In the genomic region with DNA sequence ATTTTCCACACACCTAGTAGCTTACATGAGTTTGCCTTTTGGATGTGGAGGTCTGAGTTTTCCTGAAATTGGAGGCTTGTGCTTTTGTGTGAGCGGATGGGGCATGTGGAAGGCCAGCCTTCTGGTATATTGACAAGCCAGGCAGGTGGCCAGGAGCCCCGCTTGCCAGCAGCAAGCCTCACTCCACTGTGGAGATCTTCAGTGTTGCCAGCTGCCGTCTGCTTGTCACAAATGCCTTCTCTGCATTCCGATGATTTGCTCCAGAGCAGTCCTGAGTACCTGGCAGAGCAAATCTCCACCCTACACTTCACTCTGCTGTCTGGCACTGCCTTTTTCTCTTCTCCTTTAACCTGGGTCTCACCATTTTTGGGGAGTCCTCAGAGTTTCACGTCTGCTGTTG, we compare ENCODE assay signal across 14 cellular contexts. TPM values are rescaled to one million over a fixed set of nuclear protein-coding genes. Genes with fewer than 3 reads are reported as not detected.
DNase-seq lines count a peak whose midpoint lies in the region; ATAC-seq and TF ChIP-seq lines count a peak whose summit lies in the region.
"Had no signal": no experiment of that assay in that cellular context is flagged by ENCODE, and none has a peak within 500 bp of the region (broad histone marks: within the 10 kb centered on the region; RNA-seq: fewer than 3 reads in every experiment).

No MANE protein-coding gene starts in this region.

- DNase-seq in Ammon's horn (ENCODE audit: low spot score) (peak; percentile 30), LHCN-M2 (ENCODE audit: low read depth) (peak; percentile 36), NCI-H69 (lab: John Stamatoyannopoulos, UW) (peak; percentile 59), left lung (peak in 1 of 2 donors; percentile 43), occipital lobe (lab: John Stamatoyannopoulos, UW) (no peak), ascending aorta (ENCODE audit: low spot score in 2 of 2) (no peak)
- DNase-seq in activated CD8-positive, alpha-beta T cell treated with anti-CD3 and anti-CD28 coated beads for 36 hours, result no peak
- DNase-seq in effector memory CD8-positive, alpha-beta T cell, result no peak
- DNase-seq: activated CD4-positive, CD25-positive, alpha-beta regulatory T cell treated with anti-CD3 and anti-CD28 coated beads, Interleukin-2, amount 50 U/mL, for 72 hours; activated naive CD4-positive, alpha-beta T cell treated with anti-CD3 and anti-CD28 coated beads, Interleukin-2, amount 50 U/mL, for 16 hours; spleen; T-helper 2 cell had no signal

- H3K4me3 Mint-ChIP-seq in activated CD8-positive, alpha-beta T cell treated with anti-CD3 and anti-CD28 coated beads for 36 hours, result no peak overlapping the region
- no peak overlapping the region for H3K4me3 Mint-ChIP-seq in effector memory CD8-positive, alpha-beta T cell

- no peaks in the 10 kb centered on the region for H3K27me3 Mint-ChIP-seq in activated CD8-positive, alpha-beta T cell treated with anti-CD3 and anti-CD28 coated beads for 36 hours
- peaks cover 0 to 22% of the 10 kb centered on the region in 2 donors for H3K27me3 Mint-ChIP-seq in effector memory CD8-positive, alpha-beta T cell

- no peaks in the 10 kb centered on the region for H3K27me3 ChIP-seq in left lung
- H3K27me3 ChIP-seq in ascending aorta, result no peaks in the 10 kb centered on the region
- H3K27me3 ChIP-seq: spleen had no signal

- H3K27ac Mint-ChIP-seq in activated CD8-positive, alpha-beta T cell treated with anti-CD3 and anti-CD28 coated beads for 36 hours, result no peak overlapping the region
- H3K27ac Mint-ChIP-seq in effector memory CD8-positive, alpha-beta T cell, result peak overlapping the region in 1 of 2 donors; percentile 19

- no peak for TF ChIP-seq CTCF in left lung (IDR thresholded peaks at IDR 0.05)
- TF ChIP-seq CTCF in activated CD8-positive, alpha-beta T cell treated with anti-CD3 and anti-CD28 coated beads for 36 hours (IDR thresholded peaks at IDR 0.05), result no peak
- TF ChIP-seq CTCF in ascending aorta (IDR thresholded peaks at IDR 0.05), result no peak

- H3K9me3 ChIP-seq in left lung, result no peaks in the 10 kb centered on the region
- no peaks in the 10 kb centered on the region for H3K9me3 ChIP-seq in ascending aorta
- H3K9me3 ChIP-seq: spleen had no signal

- no peaks in the 10 kb centered on the region for H3K4me1 Mint-ChIP-seq in activated CD8-positive, alpha-beta T cell treated with anti-CD3 and anti-CD28 coated beads for 36 hours (ENCODE audit: low read depth)
- H3K4me1 Mint-ChIP-seq in effector memory CD8-positive, alpha-beta T cell (ENCODE audit: low read depth in 2 of 2), result no peaks in the 10 kb centered on the region

- no peaks in the 10 kb centered on the region for H3K36me3 Mint-ChIP-seq in activated CD8-positive, alpha-beta T cell treated with anti-CD3 and anti-CD28 coated beads for 36 hours (ENCODE audit: low read depth)
- no peaks in the 10 kb centered on the region for H3K36me3 Mint-ChIP-seq in effector memory CD8-positive, alpha-beta T cell (ENCODE audit: insufficient read depth)

- H3K36me3 ChIP-seq in left lung, result no peaks in the 10 kb centered on the region
- no peaks in the 10 kb centered on the region for H3K36me3 ChIP-seq in ascending aorta
- H3K36me3 ChIP-seq: spleen had no signal

- H3K4me1 ChIP-seq in left lung (no peaks in the 10 kb centered on the region), ascending aorta (no peaks in the 10 kb centered on the region)
- H3K4me1 ChIP-seq: spleen had no signal

- peak; percentile 86 for ATAC-seq in left lung
- ATAC-seq in activated CD8-positive, alpha-beta T cell treated with anti-CD3 and anti-CD28 coated beads for 36 hours, result no peak
- no peak for ATAC-seq in effector memory CD8-positive, alpha-beta T cell (replicated peaks)
- ATAC-seq: Panc1 had no signal

- CTCF ChIA-PET in activated CD8-positive, alpha-beta T cell treated with anti-CD3 and anti-CD28 coated beads for 36 hours (lab: Charles Lee), result no interaction called here

- H3K4me3 ChIP-seq in left lung (no peak overlapping the region), ascending aorta (no peak overlapping the region)
- H3K4me3 ChIP-seq: spleen had no signal

- POLR2A ChIA-PET in activated CD8-positive, alpha-beta T cell treated with anti-CD3 and anti-CD28 coated beads for 36 hours (lab: Charles Lee), result no interaction called here

- H3K9me3 Mint-ChIP-seq in activated CD8-positive, alpha-beta T cell treated with anti-CD3 and anti-CD28 coated beads for 36 hours, result no peaks in the 10 kb centered on the region
- H3K9me3 Mint-ChIP-seq in effector memory CD8-positive, alpha-beta T cell, result no peaks in the 10 kb centered on the region

- intact Hi-C loops in left lung (cut with DNase I) (no loop called here), ascending aorta (cut with DNase I) (no loop called here)
- intact Hi-C loops in activated CD8-positive, alpha-beta T cell treated with anti-CD3 and anti-CD28 coated beads for 36 hours (cut with micrococcal nuclease), result no loop called here

- H3K27ac ChIP-seq in left lung (no peak overlapping the region), ascending aorta (no peak overlapping the region)
- H3K27ac ChIP-seq: HL-60, spleen had no signal

RNA-seq across cellular contexts. Expression of a gene that starts 29.1 kb away (rescaled TPM):
- total RNA-seq in LHCN-M2 (2014; rRNA removed) (20.1 and 30.3 TPM in 2 replicates), left lung (1 to 10 TPM; 6.1 to 7.7 TPM), occipital lobe (33.4 TPM), ascending aorta (16.6 TPM)
- polyA plus RNA-seq in LHCN-M2 (2012), result 10.3 TPM
- 1 to 10 TPM; 6.0 to 6.9 TPM for total RNA-seq in activated CD8-positive, alpha-beta T cell treated with anti-CD3 and anti-CD28 coated beads for 36 hours

Comparison
In these comparisons a context has a peak if more than half of its experiments do, and no peak if none do; other contexts are left out.
1. DNase-seq: peak in Ammon's horn (single experiment), LHCN-M2 (single experiment) and NCI-H69 (single experiment); none in activated CD8-positive, alpha-beta T cell treated with anti-CD3 and anti-CD28 coated beads for 36 hours (single experiment), effector memory CD8-positive, alpha-beta T cell (0 of 3), occipital lobe (single experiment) and ascending aorta (0 of 2).